Comparison of ENCODE assay signal across 9 cellular contexts in the genomic region with DNA sequence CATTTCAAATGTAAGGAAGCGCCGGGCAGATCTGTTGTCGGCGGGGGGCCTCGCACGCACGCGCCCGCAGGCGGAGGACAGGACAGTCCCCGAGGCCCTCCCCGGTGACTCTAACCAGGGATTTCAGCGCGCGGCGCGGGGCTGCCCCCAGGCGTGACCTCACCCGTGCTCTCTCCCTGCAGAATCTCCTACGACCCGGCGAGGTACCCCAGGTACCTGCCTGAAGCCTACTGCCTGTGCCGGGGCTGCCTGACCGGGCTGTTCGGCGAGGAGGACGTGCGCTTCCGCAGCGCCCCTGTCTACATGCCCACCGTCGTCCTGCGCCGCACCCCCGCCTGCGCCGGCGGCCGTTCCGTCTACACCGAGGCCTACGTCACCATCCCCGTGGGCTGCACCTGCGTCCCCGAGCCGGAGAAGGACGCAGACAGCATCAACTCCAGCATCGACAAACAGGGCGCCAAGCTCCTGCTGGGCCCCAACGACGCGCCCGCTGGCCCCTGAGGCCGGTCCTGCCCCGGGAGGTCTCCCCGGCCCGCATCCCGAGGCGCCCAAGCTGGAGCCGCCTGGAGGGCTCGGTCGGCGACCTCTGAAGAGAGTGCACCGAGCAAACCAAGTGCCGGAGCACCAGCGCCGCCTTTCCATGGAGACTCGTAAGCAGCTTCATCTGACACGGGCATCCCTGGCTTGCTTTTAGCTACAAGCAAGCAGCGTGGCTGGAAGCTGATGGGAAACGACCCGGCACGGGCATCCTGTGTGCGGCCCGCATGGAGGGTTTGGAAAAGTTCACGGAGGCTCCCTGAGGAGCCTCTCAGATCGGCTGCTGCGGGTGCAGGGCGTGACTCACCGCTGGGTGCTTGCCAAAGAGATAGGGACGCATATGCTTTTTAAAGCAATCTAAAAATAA. TPM values are rescaled to one million over a fixed set of nuclear protein-coding genes. Genes with fewer than 3 reads are reported as not detected.
DNase-seq lines count a peak whose midpoint lies in the region; ATAC-seq, FAIRE-seq and TF ChIP-seq lines count a peak whose summit lies in the region.
"Had no signal": no experiment of that assay in that cellular context is flagged by ENCODE, and none has a peak within 500 bp of the region (broad histone marks: within the 10 kb centered on the region; RNA-seq: fewer than 3 reads in every experiment).

No MANE protein-coding gene starts in this region.

- no peak for TF ChIP-seq CTCF in activated CD8-positive, alpha-beta T cell treated with anti-CD3 and anti-CD28 coated beads for 36 hours (IDR thresholded peaks at IDR 0.05)
- TF ChIP-seq CTCF in foreskin fibroblast (IDR thresholded peaks at IDR 0.05; ENCODE audit: low read depth, low read length), result no peak
- TF ChIP-seq CTCF in pancreas (IDR thresholded peaks at IDR 0.05), result no peak

- no peaks in the 10 kb centered on the region for H3K36me3 ChIP-seq in pancreas

- H3K9me3 Mint-ChIP-seq in activated CD4-positive, alpha-beta T cell treated with anti-CD3 and anti-CD28 coated beads, Interleukin-2, amount 10 ng/mL, durations not matched to agents 24 days and 14 days, result no peaks in the 10 kb centered on the region
- H3K9me3 Mint-ChIP-seq in activated CD4-positive, alpha-beta T cell treated with anti-CD3 and anti-CD28 coated beads, Interleukin-2, amount 10 ng/mL, durations not matched to agents 7 days and 5 days, result no peaks in the 10 kb centered on the region
- no peaks in the 10 kb centered on the region for H3K9me3 Mint-ChIP-seq in activated CD8-positive, alpha-beta T cell treated with anti-CD3 and anti-CD28 coated beads for 36 hours

- no peak for DNase-seq in activated CD4-positive, alpha-beta T cell treated with anti-CD3 and anti-CD28 coated beads, Interleukin-2, amount 10 ng/mL, durations not matched to agents 24 days and 14 days
- DNase-seq in activated CD4-positive, alpha-beta T cell treated with anti-CD3 and anti-CD28 coated beads, Interleukin-2, amount 10 ng/mL, durations not matched to agents 7 days and 5 days, result no peak
- DNase-seq in activated CD8-positive, alpha-beta T cell treated with anti-CD3 and anti-CD28 coated beads for 36 hours, result peak; percentile 66
- peak; percentile 69 to 85 for DNase-seq in foreskin fibroblast
- peak in 4 of 6 donors; percentile 25 to 71 (median 57) for DNase-seq in pancreas
- DNase-seq in UCSD-AML1 (lab: John Stamatoyannopoulos, UW; ENCODE audit: unreplicated experiment), result no peak
- DNase-seq in HPDE6-E6E7 (ENCODE audit: extremely low spot score), result no peak

- 6 to 8% methylated on average over 75 to 81 of the region's 81 CpGs for WGBS in pancreas, 2 donors

- peaks cover 0 to 5% (median 0%) of the 10 kb centered on the region in 4 donors for H3K27me3 ChIP-seq in pancreas

- intact Hi-C loops in activated CD4-positive, alpha-beta T cell treated with anti-CD3 and anti-CD28 coated beads, Interleukin-2, amount 10 ng/mL, durations not matched to agents 24 days and 14 days (cut with micrococcal nuclease), result no loop called here
- intact Hi-C loops in activated CD8-positive, alpha-beta T cell treated with anti-CD3 and anti-CD28 coated beads for 36 hours (cut with micrococcal nuclease), result no loop called here
- intact Hi-C loops in pancreas (cut with DNase I), result no loop called here

- peaks cover 3% of the 10 kb centered on the region for H3K4me1 Mint-ChIP-seq in activated CD4-positive, alpha-beta T cell treated with anti-CD3 and anti-CD28 coated beads, Interleukin-2, amount 10 ng/mL, durations not matched to agents 24 days and 14 days
- H3K4me1 Mint-ChIP-seq in activated CD4-positive, alpha-beta T cell treated with anti-CD3 and anti-CD28 coated beads, Interleukin-2, amount 10 ng/mL, durations not matched to agents 7 days and 5 days, result peaks cover 2% of the 10 kb centered on the region
- peaks cover 6% of the 10 kb centered on the region for H3K4me1 Mint-ChIP-seq in activated CD8-positive, alpha-beta T cell treated with anti-CD3 and anti-CD28 coated beads for 36 hours (ENCODE audit: low read depth)

- H3K27ac Mint-ChIP-seq in activated CD4-positive, alpha-beta T cell treated with anti-CD3 and anti-CD28 coated beads, Interleukin-2, amount 10 ng/mL, durations not matched to agents 24 days and 14 days, result no peak overlapping the region
- H3K27ac Mint-ChIP-seq in activated CD4-positive, alpha-beta T cell treated with anti-CD3 and anti-CD28 coated beads, Interleukin-2, amount 10 ng/mL, durations not matched to agents 7 days and 5 days, result no peak overlapping the region
- no peak overlapping the region for H3K27ac Mint-ChIP-seq in activated CD8-positive, alpha-beta T cell treated with anti-CD3 and anti-CD28 coated beads for 36 hours

- H3K4me3 ChIP-seq in foreskin fibroblast (ENCODE audit: low read depth in 1 of 2, low read length in 2 of 2) (peak overlapping the region; percentile 42 to 43), pancreas (peak overlapping the region; percentile 19 to 40 (median 31))

- H3K9me3 ChIP-seq in pancreas, result no peaks in the 10 kb centered on the region

- no peak for FAIRE-seq in pancreas (lab: Jason Lieb, UNC)
- FAIRE-seq: G401.6 had no signal

- peak; percentile 75 for ATAC-seq in activated CD8-positive, alpha-beta T cell treated with anti-CD3 and anti-CD28 coated beads for 36 hours
- ATAC-seq in pancreas (peak; percentile 61 to 84 (median 76)), GM21723 (IDR thresholded peaks at IDR 0.05; ENCODE audit: unreplicated experiment) (no peak)

- no peaks in the 10 kb centered on the region for H3K36me3 Mint-ChIP-seq in activated CD4-positive, alpha-beta T cell treated with anti-CD3 and anti-CD28 coated beads, Interleukin-2, amount 10 ng/mL, durations not matched to agents 24 days and 14 days (ENCODE audit: low read depth)
- H3K36me3 Mint-ChIP-seq in activated CD4-positive, alpha-beta T cell treated with anti-CD3 and anti-CD28 coated beads, Interleukin-2, amount 10 ng/mL, durations not matched to agents 7 days and 5 days (ENCODE audit: low read depth), result no peaks in the 10 kb centered on the region
- no peaks in the 10 kb centered on the region for H3K36me3 Mint-ChIP-seq in activated CD8-positive, alpha-beta T cell treated with anti-CD3 and anti-CD28 coated beads for 36 hours (ENCODE audit: low read depth)

- POLR2A ChIA-PET in activated CD4-positive, alpha-beta T cell treated with anti-CD3 and anti-CD28 coated beads, Interleukin-2, amount 10 ng/mL, durations not matched to agents 7 days and 5 days (lab: Charles Lee), result no interaction called here
- POLR2A ChIA-PET in activated CD8-positive, alpha-beta T cell treated with anti-CD3 and anti-CD28 coated beads for 36 hours (lab: Charles Lee), result interaction anchor here (0.6 to 1.1 kb wide), 2 partner anchors 19 to 107 kb away, joined by 3 to 4 read pairs; a partner anchor contains a TSS

- CTCF ChIA-PET in activated CD4-positive, alpha-beta T cell treated with anti-CD3 and anti-CD28 coated beads, Interleukin-2, amount 10 ng/mL, durations not matched to agents 7 days and 5 days (lab: Charles Lee), result interaction anchor here (1.5 kb wide), 1 partner anchor 9 kb away, joined by 5 read pairs; no protein-coding TSS in a partner anchor
- CTCF ChIA-PET in activated CD8-positive, alpha-beta T cell treated with anti-CD3 and anti-CD28 coated beads for 36 hours (lab: Charles Lee), result interaction anchor here (0.7 to 3.4 kb wide), 6 partner anchors 8 to 107 kb away, joined by 3 to 15 read pairs (median 4); no protein-coding TSS in a partner anchor

- H3K4me1 ChIP-seq in pancreas, result peaks cover 0 to 10% (median 0%) of the 10 kb centered on the region in 3 donors

- peaks cover 15% of the 10 kb centered on the region for H3K27me3 Mint-ChIP-seq in activated CD4-positive, alpha-beta T cell treated with anti-CD3 and anti-CD28 coated beads, Interleukin-2, amount 10 ng/mL, durations not matched to agents 24 days and 14 days
- peaks cover 16% of the 10 kb centered on the region for H3K27me3 Mint-ChIP-seq in activated CD4-positive, alpha-beta T cell treated with anti-CD3 and anti-CD28 coated beads, Interleukin-2, amount 10 ng/mL, durations not matched to agents 7 days and 5 days
- H3K27me3 Mint-ChIP-seq in activated CD8-positive, alpha-beta T cell treated with anti-CD3 and anti-CD28 coated beads for 36 hours, result peaks cover 20% of the 10 kb centered on the region

- no peak overlapping the region for H3K27ac ChIP-seq in pancreas

- peak overlapping the region; percentile 69 for H3K4me3 Mint-ChIP-seq in activated CD4-positive, alpha-beta T cell treated with anti-CD3 and anti-CD28 coated beads, Interleukin-2, amount 10 ng/mL, durations not matched to agents 24 days and 14 days
- no peak overlapping the region for H3K4me3 Mint-ChIP-seq in activated CD4-positive, alpha-beta T cell treated with anti-CD3 and anti-CD28 coated beads, Interleukin-2, amount 10 ng/mL, durations not matched to agents 7 days and 5 days
- peak overlapping the region; percentile 61 for H3K4me3 Mint-ChIP-seq in activated CD8-positive, alpha-beta T cell treated with anti-CD3 and anti-CD28 coated beads for 36 hours

RNA-seq across cellular contexts. Expression of a gene that starts 18.2 kb away (rescaled TPM):
- 0.28 TPM in 1 of 2 replicates, not detected in the other for total RNA-seq in activated CD4-positive, alpha-beta T cell treated with anti-CD3 and anti-CD28 coated beads, Interleukin-2, amount 10 ng/mL, durations not matched to agents 24 days and 14 days
- total RNA-seq in activated CD4-positive, alpha-beta T cell treated with anti-CD3 and anti-CD28 coated beads, Interleukin-2, amount 10 ng/mL, durations not matched to agents 7 days and 5 days, result not detected
- under 1 TPM; 0.49 to 0.54 TPM for total RNA-seq in activated CD8-positive, alpha-beta T cell treated with anti-CD3 and anti-CD28 coated beads for 36 hours
- under 1 TPM; 0.35 to 0.71 (median 0.51) TPM for total RNA-seq in pancreas
- under 1 TPM; 0.42 to 0.46 TPM for polyA plus RNA-seq in pancreas

RNA-seq across cellular contexts. Expression of a gene that starts 52.1 kb away (rescaled TPM):
- 12.0 and 14.6 TPM in 2 replicates for total RNA-seq in activated CD4-positive, alpha-beta T cell treated with anti-CD3 and anti-CD28 coated beads, Interleukin-2, amount 10 ng/mL, durations not matched to agents 24 days and 14 days
- 10 to 100 TPM; 10.2 to 10.7 TPM for total RNA-seq in activated CD4-positive, alpha-beta T cell treated with anti-CD3 and anti-CD28 coated beads, Interleukin-2, amount 10 ng/mL, durations not matched to agents 7 days and 5 days
- total RNA-seq in activated CD8-positive, alpha-beta T cell treated with anti-CD3 and anti-CD28 coated beads for 36 hours, result 10 to 100 TPM; 18.7 to 19.6 TPM
- total RNA-seq in pancreas, result 1 to 10 TPM; 2.6 to 4.6 (median 3.5) TPM
- polyA plus RNA-seq in pancreas, result 1 to 10 TPM; 3.8 to 6.4 TPM

Comparison
In these comparisons a context has a peak if more than half of its experiments do, and no peak if none do; other contexts are left out.
1. DNase-seq: peak in activated CD8-positive, alpha-beta T cell treated with anti-CD3 and anti-CD28 coated beads for 36 hours (single experiment), foreskin fibroblast (2 of 2) and pancreas (4 of 6); none in activated CD4-positive, alpha-beta T cell treated with anti-CD3 and anti-CD28 coated beads, Interleukin-2, amount 10 ng/mL, durations not matched to agents 24 days and 14 days (single experiment), activated CD4-positive, alpha-beta T cell treated with anti-CD3 and anti-CD28 coated beads, Interleukin-2, amount 10 ng/mL, durations not matched to agents 7 days and 5 days (single experiment), UCSD-AML1 (single experiment) and HPDE6-E6E7 (single experiment).